Comparison of ENCODE assay signal across 14 cellular contexts in genomic region chr4:139920552-139920951, GRCh38.
DNase-seq lines count a peak whose midpoint lies in the region; ATAC-seq and TF ChIP-seq lines count a peak whose summit lies in the region.
"Had no signal": no experiment of that assay in that cellular context is flagged by ENCODE, and none has a peak within 500 bp of the region (broad histone marks: within the 10 kb centered on the region; RNA-seq: fewer than 3 reads in every experiment).

No MANE protein-coding gene starts in this region.

- H3K36me3 Mint-ChIP-seq in neural crest cell (ENCODE audit: low read depth): no peaks in the 10 kb centered on the region
- no peaks in the 10 kb centered on the region for H3K36me3 Mint-ChIP-seq in activated T-helper 17 cell treated with anti-CD3 and anti-CD28 coated beads, Interleukin-2, amount 50 U/mL, for 72 hours (ENCODE audit: low read depth)

- no peak for TF ChIP-seq POLR2A in gastroesophageal sphincter (IDR thresholded peaks at IDR 0.05)
- TF ChIP-seq POLR2A in upper lobe of left lung (IDR thresholded peaks at IDR 0.05): no peak

- DNase-seq in NCI-H146 (lab: John Stamatoyannopoulos, UW) (peak; percentile 50), NCI-H146 treated with DMSO at 0.1 percent for 48 hours (lab: John Stamatoyannopoulos, UW; ENCODE audit: unreplicated experiment) (no peak), neural crest cell (ENCODE audit: low read depth, low spot score) (no peak), upper lobe of left lung (no peak)
- DNase-seq: activated CD8-positive, alpha-beta T cell treated with anti-CD3 and anti-CD28 coated beads, Interleukin-2, amount 10 ng/mL, durations not matched to agents 7 days and 5 days; cortex of kidney; trophoblast cell had no signal

- H3K9me3 ChIP-seq in gastroesophageal sphincter (no peaks in the 10 kb centered on the region), upper lobe of left lung (no peaks in the 10 kb centered on the region)
- H3K9me3 ChIP-seq: neutrophil had no signal

- H3K4me3 Mint-ChIP-seq in neural crest cell: peak overlapping the region; percentile 65
- H3K4me3 Mint-ChIP-seq in activated T-helper 17 cell treated with anti-CD3 and anti-CD28 coated beads, Interleukin-2, amount 50 U/mL, for 72 hours: no peak overlapping the region
- H3K4me3 Mint-ChIP-seq: activated CD8-positive, alpha-beta T cell treated with anti-CD3 and anti-CD28 coated beads, Interleukin-2, amount 10 ng/mL, durations not matched to agents 7 days and 5 days had no signal

- H3K4me3 ChIP-seq in gastroesophageal sphincter (no peak overlapping the region), upper lobe of left lung (no peak overlapping the region)

- no peaks in the 10 kb centered on the region for H3K27me3 ChIP-seq in gastroesophageal sphincter
- H3K27me3 ChIP-seq in upper lobe of left lung: no peaks in the 10 kb centered on the region
- H3K27me3 ChIP-seq: neutrophil had no signal

- H3K4me1 ChIP-seq in gastroesophageal sphincter: peaks cover 30 to 71% (median 32%) of the 10 kb centered on the region in 3 donors
- H3K4me1 ChIP-seq in upper lobe of left lung: peaks cover 36 to 42% (median 39%) of the 10 kb centered on the region in 4 donors

- TF ChIP-seq EP300 in gastroesophageal sphincter (IDR thresholded peaks at IDR 0.05) (no peak), upper lobe of left lung (IDR thresholded peaks at IDR 0.05) (no peak)

- H3K9me3 Mint-ChIP-seq in neural crest cell: no peaks in the 10 kb centered on the region
- H3K9me3 Mint-ChIP-seq in activated T-helper 17 cell treated with anti-CD3 and anti-CD28 coated beads, Interleukin-2, amount 50 U/mL, for 72 hours: no peaks in the 10 kb centered on the region
- H3K9me3 Mint-ChIP-seq: activated T-helper 2 cell treated with anti-CD3 and anti-CD28 coated beads, Interferon-gamma antibody, Interleukin-2, Interleukin-4, amounts not matched to agents 10 μg/mL and 5 μg/mL and 100 μg/mL, durations not matched to agents 14 hours and 24 hours and 36 hours had no signal

- peak overlapping the region; percentile 80 to 83 (median 81) for H3K27ac ChIP-seq in gastroesophageal sphincter
- peak overlapping the region in 3 of 4 donors; percentile 51 to 59 (median 52) for H3K27ac ChIP-seq in upper lobe of left lung
- H3K27ac ChIP-seq: neutrophil had no signal

- H3K27ac Mint-ChIP-seq in neural crest cell (ENCODE audit: unreplicated experiment): no peak overlapping the region
- no peak overlapping the region for H3K27ac Mint-ChIP-seq in activated T-helper 17 cell treated with anti-CD3 and anti-CD28 coated beads, Interleukin-2, amount 50 U/mL, for 72 hours
- H3K27ac Mint-ChIP-seq: activated CD8-positive, alpha-beta T cell treated with anti-CD3 and anti-CD28 coated beads, Interleukin-2, amount 10 ng/mL, durations not matched to agents 7 days and 5 days; activated T-helper 2 cell treated with anti-CD3 and anti-CD28 coated beads, Interferon-gamma antibody, Interleukin-2, Interleukin-4, amounts not matched to agents 10 μg/mL and 5 μg/mL and 100 μg/mL, durations not matched to agents 14 hours and 24 hours and 36 hours had no signal

- peaks cover 58% of the 10 kb centered on the region for H3K4me1 Mint-ChIP-seq in neural crest cell
- H3K4me1 Mint-ChIP-seq in activated T-helper 17 cell treated with anti-CD3 and anti-CD28 coated beads, Interleukin-2, amount 50 U/mL, for 72 hours: no peaks in the 10 kb centered on the region

- no peaks in the 10 kb centered on the region for H3K36me3 ChIP-seq in gastroesophageal sphincter
- no peaks in the 10 kb centered on the region for H3K36me3 ChIP-seq in upper lobe of left lung
- H3K36me3 ChIP-seq: neutrophil had no signal

- WGBS in gastroesophageal sphincter (ENCODE audit: low coverage in 1 of 2), 2 donors: 50 to 58% methylated on average over 1 to 3 of the region's 3 CpGs
- 74 to 83% methylated on average over 3 of the region's 3 CpGs for WGBS in upper lobe of left lung, 2 donors

- H3K27me3 Mint-ChIP-seq in neural crest cell (ENCODE audit: low read depth): no peaks in the 10 kb centered on the region
- H3K27me3 Mint-ChIP-seq in activated T-helper 17 cell treated with anti-CD3 and anti-CD28 coated beads, Interleukin-2, amount 50 U/mL, for 72 hours: no peaks in the 10 kb centered on the region

- TF ChIP-seq CTCF in gastroesophageal sphincter (IDR thresholded peaks at IDR 0.05) (no peak), neural crest cell (conservative IDR thresholded peaks at IDR 0.05) (no peak), upper lobe of left lung (IDR thresholded peaks at IDR 0.05) (no peak)

- ATAC-seq in gastroesophageal sphincter: no peak
- no peak for ATAC-seq in upper lobe of left lung (ENCODE audit: low FRiP score in 2 of 2)
- no peak for ATAC-seq in GM21786 (IDR thresholded peaks at IDR 0.05; ENCODE audit: unreplicated experiment)
- ATAC-seq in GM19328 (IDR thresholded peaks at IDR 0.05; ENCODE audit: unreplicated experiment): no peak
- no peak for ATAC-seq in activated T-helper 17 cell treated with anti-CD3 and anti-CD28 coated beads, Interleukin-2, amount 50 U/mL, for 72 hours (replicated peaks)
- ATAC-seq: activated CD8-positive, alpha-beta T cell treated with anti-CD3 and anti-CD28 coated beads, Interleukin-2, amount 10 ng/mL, durations not matched to agents 7 days and 5 days; left lobe of liver had no signal
